In genomic region chr20:25619514-25619913, GRCh38 we compare ENCODE assay signal across 26 cellular contexts.
"Had no signal": no experiment of that assay in that cellular context is flagged by ENCODE, and none has a peak within 500 bp of the region (broad histone marks: within the 10 kb centered on the region; RNA-seq: fewer than 3 reads in every experiment).

No MANE protein-coding gene starts in this region.

- H3K4me2 ChIP-seq: hepatocyte had no signal

- H3K4me3 ChIP-seq: colonic mucosa, esophagus muscularis mucosa, gastroesophageal sphincter, heart left ventricle, hepatocyte, lung, prostate gland, skin epidermis, thoracic aorta, tibial nerve, upper lobe of left lung had no signal

- H3K27me3 ChIP-seq: colonic mucosa, foreskin keratinocyte, gastroesophageal sphincter, heart left ventricle, hepatocyte, tibial nerve, upper lobe of left lung had no signal

- H3K36me3 ChIP-seq: colonic mucosa, prostate gland, thoracic aorta had no signal

- ATAC-seq: foreskin keratinocyte; gastroesophageal sphincter; heart left ventricle; left lobe of liver; naive thymus-derived CD4-positive, alpha-beta T cell; right cardiac atrium; stimulated activated naive B cell treated with anti-CD40 and anti-IgM and Interleukin-4, amounts not matched to agents 10 μg/mL and 1 μg/mL and 100 μg/mL, for 72 hours had no signal

- DNase-seq: colonic mucosa; effector CD8-positive, alpha-beta T cell; endodermal cell; foreskin keratinocyte; heart left ventricle; kidney; mesenchymal stem cell; midbrain; naive thymus-derived CD4-positive, alpha-beta T cell; nephron progenitor cell; nucleus accumbens; right cardiac atrium; stimulated activated CD4-positive, alpha-beta T cell treated with anti-CD3 and anti-CD28 coated beads, Interleukin-15, amount 100 ng/mL, for 24 hours; stimulated activated CD4-positive, alpha-beta T cell treated with anti-CD3 and anti-CD28 coated beads, Interleukin-2, amount 100 ng/mL, for 48 hours; stimulated activated naive B cell treated with anti-CD40 and anti-IgM and Interleukin-4, amounts not matched to agents 10 μg/mL and 1 μg/mL and 100 μg/mL, for 72 hours; upper lobe of left lung had no signal

- H3K27ac ChIP-seq: colonic mucosa, epithelial cell of prostate, esophagus muscularis mucosa, foreskin keratinocyte, gastroesophageal sphincter, heart left ventricle, hepatocyte, prostate gland, skin epidermis, thoracic aorta, tibial nerve, upper lobe of left lung had no signal

- H3K4me1 ChIP-seq: colonic mucosa, prostate gland had no signal

- H3K9me3 ChIP-seq: colonic mucosa, esophagus muscularis mucosa, gastroesophageal sphincter, heart left ventricle, prostate gland, thoracic aorta, tibial nerve, upper lobe of left lung had no signal

- H2AFZ ChIP-seq: hepatocyte had no signal
